ENCODE assay signal across 8 cellular contexts in the genomic region with DNA sequence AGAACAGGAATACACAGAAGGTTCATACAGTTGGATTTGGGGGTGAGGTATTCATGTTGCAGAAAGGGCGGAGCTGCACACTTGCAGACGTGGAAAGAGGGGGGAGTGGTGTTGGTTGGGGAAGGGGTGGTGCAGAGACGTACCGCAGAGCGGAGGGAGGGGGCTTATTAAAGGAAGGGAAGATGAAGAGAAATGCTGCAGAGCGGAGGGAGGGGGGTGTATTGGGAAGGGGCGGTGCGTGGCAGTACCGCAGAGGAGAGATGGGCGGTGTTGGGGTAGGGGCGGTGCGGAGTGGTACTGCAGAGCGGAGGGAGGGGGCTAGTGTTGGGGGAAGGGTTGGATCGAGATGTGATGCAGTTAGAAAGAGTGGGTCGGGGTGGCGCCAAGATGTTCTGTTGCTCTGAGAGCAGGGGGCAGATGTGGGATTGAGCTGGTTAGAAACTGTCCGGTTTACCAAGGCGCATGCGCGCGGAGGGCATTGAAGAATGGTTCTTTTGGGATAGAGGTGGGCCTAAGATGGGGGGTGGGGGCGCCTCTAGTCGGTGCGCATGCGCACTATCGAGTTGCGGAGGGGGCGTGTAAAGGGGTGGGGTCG. TPM values are rescaled to one million over a fixed set of nuclear protein-coding genes. Genes with fewer than 3 reads are reported as not detected.
DNase-seq lines count a peak whose midpoint lies in the region; ATAC-seq and TF ChIP-seq lines count a peak whose summit lies in the region.

No MANE protein-coding gene starts in this region.

- H3K9me3 ChIP-seq in OCI-LY1 (ENCODE audit: low read length): no peaks in the 10 kb centered on the region

- CTCF ChIA-PET in activated naive CD4-positive, alpha-beta T cell treated with anti-CD3 and anti-CD28 coated beads, Interleukin-2, amount 10 ng/mL, durations not matched to agents 7 days and 5 days (lab: Charles Lee): no interaction called here

- no peaks in the 10 kb centered on the region for H3K27me3 ChIP-seq in OCI-LY1 (ENCODE audit: insufficient read depth, low read length)

- ATAC-seq in HG02759 (IDR thresholded peaks at IDR 0.05; ENCODE audit: unreplicated experiment) (peak; percentile 71), omental fat pad (ENCODE audit: low FRiP score) (peak; percentile 75)

- H2AFZ ChIP-seq in OCI-LY1 (ENCODE audit: low read length): no peak overlapping the region

- peak overlapping the region; percentile 87 for H3K4me3 ChIP-seq in OCI-LY1 (ENCODE audit: low read depth, low read length, poor library complexity, severe bottlenecking)

- no peaks in the 10 kb centered on the region for H3K36me3 ChIP-seq in OCI-LY1 (ENCODE audit: insufficient read depth, low read length)

- H3K27me3 Mint-ChIP-seq in activated naive CD4-positive, alpha-beta T cell treated with anti-CD3 and anti-CD28 coated beads, Interleukin-2, amount 10 ng/mL, durations not matched to agents 7 days and 5 days: peaks cover 11% of the 10 kb centered on the region

- peak overlapping the region; percentile 72 for H3K9ac ChIP-seq in OCI-LY1 (ENCODE audit: low read length)

- DNase-seq in DMS 273 treated with DMSO at 0.1 percent for 48 hours (lab: John Stamatoyannopoulos, UW): peak; percentile 16
- peak; percentile 62 for DNase-seq in activated naive CD4-positive, alpha-beta T cell treated with anti-CD3 and anti-CD28 coated beads, Interleukin-2, amount 10 ng/mL, durations not matched to agents 7 days and 5 days
- DNase-seq in glomerular visceral epithelial cell (ENCODE audit: extremely low spot score): peak; percentile 67
- DNase-seq in omental fat pad (ENCODE audit: low spot score): no peak
- no peak for DNase-seq in GF-D8 (lab: John Stamatoyannopoulos, UW)

- H4K20me1 ChIP-seq in OCI-LY1 (ENCODE audit: insufficient read depth, low read length): no peaks in the 10 kb centered on the region

- H3K9me2 ChIP-seq in OCI-LY1 (ENCODE audit: low read depth, low read length): no peaks in the 10 kb centered on the region

- H3K4me2 ChIP-seq in OCI-LY1 (ENCODE audit: low read length): peak overlapping the region; percentile 98

- peaks cover 17% of the 10 kb centered on the region for H3K4me1 Mint-ChIP-seq in activated naive CD4-positive, alpha-beta T cell treated with anti-CD3 and anti-CD28 coated beads, Interleukin-2, amount 10 ng/mL, durations not matched to agents 7 days and 5 days

- H3K27ac Mint-ChIP-seq in activated naive CD4-positive, alpha-beta T cell treated with anti-CD3 and anti-CD28 coated beads, Interleukin-2, amount 10 ng/mL, durations not matched to agents 7 days and 5 days: no peak overlapping the region

- no peaks in the 10 kb centered on the region for H3F3A ChIP-seq in OCI-LY1 (ENCODE audit: insufficient read depth, low read length)

- no peak overlapping the region for H3K27ac ChIP-seq in OCI-LY1 (ENCODE audit: low read depth, low read length, poor library complexity, severe bottlenecking)
- peak overlapping the region; percentile 47 for H3K27ac ChIP-seq in temporal lobe (ENCODE audit: low read depth, low read length)

- H3K4me3 Mint-ChIP-seq in activated naive CD4-positive, alpha-beta T cell treated with anti-CD3 and anti-CD28 coated beads, Interleukin-2, amount 10 ng/mL, durations not matched to agents 7 days and 5 days: peak overlapping the region; percentile 76

- no peak for TF ChIP-seq CTCF in OCI-LY1 (IDR thresholded peaks at IDR 0.05; ENCODE audit: low read length)
- TF ChIP-seq CTCF in omental fat pad (IDR thresholded peaks at IDR 0.05): no peak

- no peaks in the 10 kb centered on the region for H3K4me1 ChIP-seq in OCI-LY1 (ENCODE audit: insufficient read depth, low read length, severe bottlenecking)

- no peaks in the 10 kb centered on the region for H3K36me3 Mint-ChIP-seq in activated naive CD4-positive, alpha-beta T cell treated with anti-CD3 and anti-CD28 coated beads, Interleukin-2, amount 10 ng/mL, durations not matched to agents 7 days and 5 days

- H3K9me3 Mint-ChIP-seq in activated naive CD4-positive, alpha-beta T cell treated with anti-CD3 and anti-CD28 coated beads, Interleukin-2, amount 10 ng/mL, durations not matched to agents 7 days and 5 days: no peaks in the 10 kb centered on the region

- H3K79me2 ChIP-seq in OCI-LY1 (ENCODE audit: insufficient read depth, low read length): no peaks in the 10 kb centered on the region

RNA-seq across cellular contexts. Expression of a gene that starts 0.9 kb away (rescaled TPM):
- total RNA-seq in omental fat pad (10 to 100 TPM in 1 of 4 donors, 1 to 10 TPM in 3; 5.3 to 15.9 (median 6.8) TPM), temporal lobe (61.0 TPM)

Comparison
In these comparisons a context has a peak if more than half of its experiments do, and no peak if none do; other contexts are left out.
1. DNase-seq: peak in DMS 273 treated with DMSO at 0.1 percent for 48 hours (single experiment), activated naive CD4-positive, alpha-beta T cell treated with anti-CD3 and anti-CD28 coated beads, Interleukin-2, amount 10 ng/mL, durations not matched to agents 7 days and 5 days (single experiment) and glomerular visceral epithelial cell (single experiment); none in omental fat pad (single experiment) and GF-D8 (single experiment).